Comparison of ENCODE assay signal across 1 cellular context in the genomic region with DNA sequence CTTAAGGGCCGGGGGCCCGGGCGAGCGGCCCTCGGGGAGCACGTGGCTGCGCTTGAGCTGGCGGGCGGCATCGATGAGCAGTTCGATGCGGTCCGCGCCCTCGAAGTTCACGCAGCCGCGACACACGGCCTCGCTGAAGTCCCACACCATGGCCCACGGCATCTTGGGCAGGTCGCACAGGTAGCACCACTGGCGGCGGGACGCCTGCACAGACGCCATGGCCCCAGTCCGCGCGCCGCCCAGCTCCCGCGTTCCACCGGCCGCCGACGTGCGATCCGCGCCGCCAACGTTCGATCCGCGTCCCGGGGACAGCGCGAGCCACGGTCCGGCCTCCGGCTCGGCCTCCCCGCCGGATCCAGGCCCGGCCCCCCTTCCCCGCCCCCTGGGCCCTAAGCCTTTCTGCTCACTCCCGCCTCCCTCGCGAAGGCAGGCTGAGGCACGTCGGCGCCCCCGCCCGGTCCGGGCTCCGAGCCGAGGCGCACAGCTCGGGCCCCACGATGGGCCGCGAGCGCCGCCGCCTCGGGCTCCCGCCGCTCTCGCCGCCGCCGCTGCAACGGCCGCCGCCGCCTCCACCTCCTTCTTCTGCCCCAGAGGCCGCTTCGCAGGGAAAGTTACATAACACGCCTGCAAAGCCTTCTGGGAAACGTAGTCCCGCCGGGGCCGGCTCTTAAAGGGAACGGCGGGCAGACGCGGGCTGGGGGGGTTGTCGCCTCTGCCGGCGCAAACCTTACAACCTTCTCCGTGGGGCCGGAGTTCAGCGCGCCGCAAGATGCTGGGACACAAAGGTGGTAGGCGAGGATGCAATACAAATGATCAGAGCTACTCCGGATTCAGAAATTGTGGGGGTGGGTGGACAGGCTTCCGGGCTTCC.
TF ChIP-seq lines count a peak whose summit lies in the region.

A gene with protein sequence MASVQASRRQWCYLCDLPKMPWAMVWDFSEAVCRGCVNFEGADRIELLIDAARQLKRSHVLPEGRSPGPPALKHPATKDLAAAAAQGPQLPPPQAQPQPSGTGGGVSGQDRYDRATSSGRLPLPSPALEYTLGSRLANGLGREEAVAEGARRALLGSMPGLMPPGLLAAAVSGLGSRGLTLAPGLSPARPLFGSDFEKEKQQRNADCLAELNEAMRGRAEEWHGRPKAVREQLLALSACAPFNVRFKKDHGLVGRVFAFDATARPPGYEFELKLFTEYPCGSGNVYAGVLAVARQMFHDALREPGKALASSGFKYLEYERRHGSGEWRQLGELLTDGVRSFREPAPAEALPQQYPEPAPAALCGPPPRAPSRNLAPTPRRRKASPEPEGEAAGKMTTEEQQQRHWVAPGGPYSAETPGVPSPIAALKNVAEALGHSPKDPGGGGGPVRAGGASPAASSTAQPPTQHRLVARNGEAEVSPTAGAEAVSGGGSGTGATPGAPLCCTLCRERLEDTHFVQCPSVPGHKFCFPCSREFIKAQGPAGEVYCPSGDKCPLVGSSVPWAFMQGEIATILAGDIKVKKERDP (minus strand): TSS at position 586 of the 871 bp plus-strand sequence. CDS start 367 bp downstream, at position 219.

TF ChIP-seq in HepG2, 621 proteins besides CTCF, POLR2A, EP300 and RAD21 (continued from another document and continues in another):
- TF ChIP-seq, protein P1, sequence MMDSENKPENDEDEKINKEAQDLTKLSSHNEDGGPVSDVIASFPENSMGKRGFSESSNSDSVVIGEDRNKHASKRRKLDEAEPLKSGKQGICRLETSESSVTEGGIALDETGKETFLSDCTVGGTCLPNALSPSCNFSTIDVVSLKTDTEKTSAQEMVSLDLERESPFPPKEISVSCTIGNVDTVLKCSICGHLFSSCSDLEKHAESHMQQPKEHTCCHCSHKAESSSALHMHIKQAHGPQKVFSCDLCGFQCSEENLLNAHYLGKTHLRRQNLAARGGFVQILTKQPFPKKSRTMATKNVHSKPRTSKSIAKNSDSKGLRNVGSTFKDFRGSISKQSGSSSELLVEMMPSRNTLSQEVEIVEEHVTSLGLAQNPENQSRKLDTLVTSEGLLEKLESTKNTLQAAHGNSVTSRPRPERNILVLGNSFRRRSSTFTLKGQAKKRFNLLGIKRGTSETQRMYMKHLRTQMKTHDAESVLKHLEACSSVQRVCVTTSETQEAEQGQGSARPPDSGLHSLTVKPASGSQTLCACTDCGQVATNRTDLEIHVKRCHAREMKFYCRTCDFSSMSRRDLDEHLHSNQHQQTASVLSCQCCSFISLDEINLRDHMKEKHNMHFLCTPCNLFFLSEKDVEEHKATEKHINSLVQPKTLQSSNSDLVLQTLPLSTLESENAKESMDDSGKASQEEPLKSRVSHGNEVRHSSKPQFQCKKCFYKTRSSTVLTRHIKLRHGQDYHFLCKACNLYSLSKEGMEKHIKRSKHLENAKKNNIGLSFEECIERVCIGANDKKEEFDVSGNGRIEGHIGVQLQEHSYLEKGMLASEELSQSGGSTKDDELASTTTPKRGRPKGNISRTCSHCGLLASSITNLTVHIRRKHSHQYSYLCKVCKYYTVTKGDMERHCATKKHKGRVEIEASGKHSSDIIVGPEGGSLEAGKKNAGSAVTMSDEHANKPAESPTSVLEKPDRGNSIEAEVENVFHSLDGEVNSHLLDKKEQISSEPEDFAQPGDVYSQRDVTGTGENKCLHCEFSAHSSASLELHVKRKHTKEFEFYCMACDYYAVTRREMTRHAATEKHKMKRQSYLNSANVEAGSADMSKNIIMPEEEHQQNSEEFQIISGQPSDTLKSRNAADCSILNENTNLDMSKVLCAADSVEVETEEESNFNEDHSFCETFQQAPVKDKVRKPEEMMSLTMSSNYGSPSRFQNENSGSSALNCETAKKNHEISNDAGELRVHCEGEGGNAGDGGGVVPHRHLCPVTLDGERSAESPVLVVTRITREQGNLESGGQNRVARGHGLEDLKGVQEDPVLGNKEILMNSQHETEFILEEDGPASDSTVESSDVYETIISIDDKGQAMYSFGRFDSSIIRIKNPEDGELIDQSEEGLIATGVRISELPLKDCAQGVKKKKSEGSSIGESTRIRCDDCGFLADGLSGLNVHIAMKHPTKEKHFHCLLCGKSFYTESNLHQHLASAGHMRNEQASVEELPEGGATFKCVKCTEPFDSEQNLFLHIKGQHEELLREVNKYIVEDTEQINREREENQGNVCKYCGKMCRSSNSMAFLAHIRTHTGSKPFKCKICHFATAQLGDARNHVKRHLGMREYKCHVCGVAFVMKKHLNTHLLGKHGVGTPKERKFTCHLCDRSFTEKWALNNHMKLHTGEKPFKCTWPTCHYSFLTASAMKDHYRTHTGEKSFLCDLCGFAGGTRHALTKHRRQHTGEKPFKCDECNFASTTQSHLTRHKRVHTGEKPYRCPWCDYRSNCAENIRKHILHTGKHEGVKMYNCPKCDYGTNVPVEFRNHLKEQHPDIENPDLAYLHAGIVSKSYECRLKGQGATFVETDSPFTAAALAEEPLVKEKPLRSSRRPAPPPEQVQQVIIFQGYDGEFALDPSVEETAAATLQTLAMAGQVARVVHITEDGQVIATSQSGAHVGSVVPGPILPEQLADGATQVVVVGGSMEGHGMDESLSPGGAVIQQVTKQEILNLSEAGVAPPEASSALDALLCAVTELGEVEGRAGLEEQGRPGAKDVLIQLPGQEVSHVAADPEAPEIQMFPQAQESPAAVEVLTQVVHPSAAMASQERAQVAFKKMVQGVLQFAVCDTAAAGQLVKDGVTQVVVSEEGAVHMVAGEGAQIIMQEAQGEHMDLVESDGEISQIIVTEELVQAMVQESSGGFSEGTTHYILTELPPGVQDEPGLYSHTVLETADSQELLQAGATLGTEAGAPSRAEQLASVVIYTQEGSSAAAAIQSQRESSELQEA (CRISPR knock-in tag; IDR thresholded peaks at IDR 0.05; ENCODE audit: not compliant biosample characterization): no peak
- no peak for TF ChIP-seq JUN (CRISPR knock-in tag; IDR thresholded peaks at IDR 0.05)
- TF ChIP-seq, protein P2, sequence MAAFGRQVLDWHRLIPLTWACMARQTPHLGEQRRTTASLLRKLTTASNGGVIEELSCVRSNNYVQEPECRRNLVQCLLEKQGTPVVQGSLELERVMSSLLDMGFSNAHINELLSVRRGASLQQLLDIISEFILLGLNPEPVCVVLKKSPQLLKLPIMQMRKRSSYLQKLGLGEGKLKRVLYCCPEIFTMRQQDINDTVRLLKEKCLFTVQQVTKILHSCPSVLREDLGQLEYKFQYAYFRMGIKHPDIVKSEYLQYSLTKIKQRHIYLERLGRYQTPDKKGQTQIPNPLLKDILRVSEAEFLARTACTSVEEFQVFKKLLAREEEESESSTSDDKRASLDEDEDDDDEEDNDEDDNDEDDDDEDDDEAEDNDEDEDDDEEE (CRISPR knock-in tag; IDR thresholded peaks at IDR 0.05): 0 out of 2 replicates have a peak, but pooled peaks have one; percentile 71
- no peak for TF ChIP-seq FOXK2 (IDR thresholded peaks at IDR 0.05)
- TF ChIP-seq HDAC2 (CRISPR knock-in tag; IDR thresholded peaks at IDR 0.05): no peak
- TF ChIP-seq IRX3 (CRISPR knock-in tag; IDR thresholded peaks at IDR 0.05; ENCODE audit: borderline replicate concordance, low read depth): 0 out of 2 replicates have a peak, but pooled peaks have one; percentile 2
- no peak for TF ChIP-seq MED8 (CRISPR knock-in tag; IDR thresholded peaks at IDR 0.05; ENCODE audit: insufficient replicate concordance)
- TF ChIP-seq, protein P3, sequence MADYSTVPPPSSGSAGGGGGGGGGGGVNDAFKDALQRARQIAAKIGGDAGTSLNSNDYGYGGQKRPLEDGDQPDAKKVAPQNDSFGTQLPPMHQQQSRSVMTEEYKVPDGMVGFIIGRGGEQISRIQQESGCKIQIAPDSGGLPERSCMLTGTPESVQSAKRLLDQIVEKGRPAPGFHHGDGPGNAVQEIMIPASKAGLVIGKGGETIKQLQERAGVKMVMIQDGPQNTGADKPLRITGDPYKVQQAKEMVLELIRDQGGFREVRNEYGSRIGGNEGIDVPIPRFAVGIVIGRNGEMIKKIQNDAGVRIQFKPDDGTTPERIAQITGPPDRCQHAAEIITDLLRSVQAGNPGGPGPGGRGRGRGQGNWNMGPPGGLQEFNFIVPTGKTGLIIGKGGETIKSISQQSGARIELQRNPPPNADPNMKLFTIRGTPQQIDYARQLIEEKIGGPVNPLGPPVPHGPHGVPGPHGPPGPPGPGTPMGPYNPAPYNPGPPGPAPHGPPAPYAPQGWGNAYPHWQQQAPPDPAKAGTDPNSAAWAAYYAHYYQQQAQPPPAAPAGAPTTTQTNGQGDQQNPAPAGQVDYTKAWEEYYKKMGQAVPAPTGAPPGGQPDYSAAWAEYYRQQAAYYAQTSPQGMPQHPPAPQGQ (CRISPR knock-in tag; IDR thresholded peaks at IDR 0.05; ENCODE audit: borderline replicate concordance): no peak; the same call in 1 of the 2 replicates
- TF ChIP-seq HCFC1 (IDR thresholded peaks at IDR 0.05; ENCODE audit: low read depth, low read length): peak; percentile 87
- no peak for TF ChIP-seq ZBTB7A (CRISPR knock-in tag; IDR thresholded peaks at IDR 0.05)
- TF ChIP-seq ZNF3 (CRISPR knock-in tag; IDR thresholded peaks at IDR 0.05): no peak
- TF ChIP-seq MATR3 (CRISPR knock-in tag; IDR thresholded peaks at IDR 0.05): no peak
- TF ChIP-seq, protein P4, sequence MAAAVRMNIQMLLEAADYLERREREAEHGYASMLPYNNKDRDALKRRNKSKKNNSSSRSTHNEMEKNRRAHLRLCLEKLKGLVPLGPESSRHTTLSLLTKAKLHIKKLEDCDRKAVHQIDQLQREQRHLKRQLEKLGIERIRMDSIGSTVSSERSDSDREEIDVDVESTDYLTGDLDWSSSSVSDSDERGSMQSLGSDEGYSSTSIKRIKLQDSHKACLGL (CRISPR knock-in tag; IDR thresholded peaks at IDR 0.05): peak; percentile 63
- TF ChIP-seq, protein P5, sequence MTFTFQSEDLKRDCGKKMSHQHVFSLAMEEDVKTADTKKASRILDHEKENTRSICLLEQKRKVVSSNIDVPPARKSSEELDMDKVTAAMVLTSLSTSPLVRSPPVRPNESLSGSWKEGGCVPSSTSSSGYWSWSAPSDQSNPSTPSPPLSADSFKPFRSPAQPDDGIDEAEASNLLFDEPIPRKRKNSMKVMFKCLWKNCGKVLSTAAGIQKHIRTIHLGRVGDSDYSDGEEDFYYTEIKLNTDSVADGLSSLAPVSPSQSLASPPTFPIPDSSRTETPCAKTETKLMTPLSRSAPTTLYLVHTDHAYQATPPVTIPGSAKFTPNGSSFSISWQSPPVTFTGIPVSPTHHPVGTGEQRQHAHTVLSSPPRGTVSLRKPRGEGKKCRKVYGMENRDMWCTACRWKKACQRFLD (CRISPR knock-in tag; IDR thresholded peaks at IDR 0.05; ENCODE audit: borderline replicate concordance): no peak
- peak; percentile 54; the same call in 1 of the 2 replicates for TF ChIP-seq ZBTB42 (CRISPR knock-in tag; IDR thresholded peaks at IDR 0.05)
- TF ChIP-seq ZNF496 (CRISPR knock-in tag; IDR thresholded peaks at IDR 0.05; ENCODE audit: insufficient replicate concordance): no peak
- no peak for TF ChIP-seq ELF4 (CRISPR knock-in tag; IDR thresholded peaks at IDR 0.05; ENCODE audit: borderline replicate concordance)
- no peak for TF ChIP-seq SMAD1 (CRISPR knock-in tag; IDR thresholded peaks at IDR 0.05; ENCODE audit: borderline replicate concordance, low read depth)
- no peak for TF ChIP-seq TRIM24 (CRISPR knock-in tag; IDR thresholded peaks at IDR 0.05)
- no peak for TF ChIP-seq ZFP36L1 (CRISPR knock-in tag; IDR thresholded peaks at IDR 0.05)
- no peak for TF ChIP-seq ZNF207 (IDR thresholded peaks at IDR 0.05; ENCODE audit: borderline replicate concordance)
- TF ChIP-seq, protein P6, sequence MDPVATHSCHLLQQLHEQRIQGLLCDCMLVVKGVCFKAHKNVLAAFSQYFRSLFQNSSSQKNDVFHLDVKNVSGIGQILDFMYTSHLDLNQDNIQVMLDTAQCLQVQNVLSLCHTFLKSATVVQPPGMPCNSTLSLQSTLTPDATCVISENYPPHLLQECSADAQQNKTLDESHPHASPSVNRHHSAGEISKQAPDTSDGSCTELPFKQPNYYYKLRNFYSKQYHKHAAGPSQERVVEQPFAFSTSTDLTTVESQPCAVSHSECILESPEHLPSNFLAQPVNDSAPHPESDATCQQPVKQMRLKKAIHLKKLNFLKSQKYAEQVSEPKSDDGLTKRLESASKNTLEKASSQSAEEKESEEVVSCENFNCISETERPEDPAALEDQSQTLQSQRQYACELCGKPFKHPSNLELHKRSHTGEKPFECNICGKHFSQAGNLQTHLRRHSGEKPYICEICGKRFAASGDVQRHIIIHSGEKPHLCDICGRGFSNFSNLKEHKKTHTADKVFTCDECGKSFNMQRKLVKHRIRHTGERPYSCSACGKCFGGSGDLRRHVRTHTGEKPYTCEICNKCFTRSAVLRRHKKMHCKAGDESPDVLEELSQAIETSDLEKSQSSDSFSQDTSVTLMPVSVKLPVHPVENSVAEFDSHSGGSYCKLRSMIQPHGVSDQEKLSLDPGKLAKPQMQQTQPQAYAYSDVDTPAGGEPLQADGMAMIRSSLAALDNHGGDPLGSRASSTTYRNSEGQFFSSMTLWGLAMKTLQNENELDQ (CRISPR knock-in tag; IDR thresholded peaks at IDR 0.05; ENCODE audit: borderline replicate concordance): no peak
- no peak for TF ChIP-seq FOXC1 (CRISPR knock-in tag; IDR thresholded peaks at IDR 0.05; ENCODE audit: borderline replicate concordance)
- TF ChIP-seq, protein P7, sequence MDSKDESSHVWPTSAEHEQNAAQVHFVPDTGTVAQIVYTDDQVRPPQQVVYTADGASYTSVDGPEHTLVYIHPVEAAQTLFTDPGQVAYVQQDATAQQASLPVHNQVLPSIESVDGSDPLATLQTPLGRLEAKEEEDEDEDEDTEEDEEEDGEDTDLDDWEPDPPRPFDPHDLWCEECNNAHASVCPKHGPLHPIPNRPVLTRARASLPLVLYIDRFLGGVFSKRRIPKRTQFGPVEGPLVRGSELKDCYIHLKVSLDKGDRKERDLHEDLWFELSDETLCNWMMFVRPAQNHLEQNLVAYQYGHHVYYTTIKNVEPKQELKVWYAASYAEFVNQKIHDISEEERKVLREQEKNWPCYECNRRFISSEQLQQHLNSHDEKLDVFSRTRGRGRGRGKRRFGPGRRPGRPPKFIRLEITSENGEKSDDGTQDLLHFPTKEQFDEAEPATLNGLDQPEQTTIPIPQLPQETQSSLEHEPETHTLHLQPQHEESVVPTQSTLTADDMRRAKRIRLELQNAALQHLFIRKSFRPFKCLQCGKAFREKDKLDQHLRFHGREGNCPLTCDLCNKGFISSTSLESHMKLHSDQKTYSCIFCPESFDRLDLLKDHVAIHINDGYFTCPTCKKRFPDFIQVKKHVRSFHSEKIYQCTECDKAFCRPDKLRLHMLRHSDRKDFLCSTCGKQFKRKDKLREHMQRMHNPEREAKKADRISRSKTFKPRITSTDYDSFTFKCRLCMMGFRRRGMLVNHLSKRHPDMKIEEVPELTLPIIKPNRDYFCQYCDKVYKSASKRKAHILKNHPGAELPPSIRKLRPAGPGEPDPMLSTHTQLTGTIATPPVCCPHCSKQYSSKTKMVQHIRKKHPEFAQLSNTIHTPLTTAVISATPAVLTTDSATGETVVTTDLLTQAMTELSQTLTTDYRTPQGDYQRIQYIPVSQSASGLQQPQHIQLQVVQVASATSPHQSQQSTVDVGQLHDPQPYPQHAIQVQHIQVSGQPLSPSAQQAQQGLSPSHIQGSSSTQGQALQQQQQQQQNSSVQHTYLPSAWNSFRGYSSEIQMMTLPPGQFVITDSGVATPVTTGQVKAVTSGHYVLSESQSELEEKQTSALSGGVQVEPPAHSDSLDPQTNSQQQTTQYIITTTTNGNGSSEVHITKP (CRISPR knock-in tag; IDR thresholded peaks at IDR 0.05; ENCODE audit: low read depth): no peak
- TF ChIP-seq NONO (IDR thresholded peaks at IDR 0.05): no peak
- no peak; the same call in 1 of the 2 replicates for TF ChIP-seq NONO (CRISPR knock-in tag; conservative IDR thresholded peaks at IDR 0.05)
